13 cellular contexts compared by ENCODE assay signal in genomic region chr15:85621096-85621495, GRCh38.
A peak's percentile ranks its signal among the peaks of the same experiment; 100 is the strongest.
DNase-seq lines count a peak whose midpoint lies in the region; ATAC-seq and TF ChIP-seq lines count a peak whose summit lies in the region.
"Had no signal": no experiment of that assay in that cellular context is flagged by ENCODE, and none has a peak within 500 bp of the region (broad histone marks: within the 10 kb centered on the region; RNA-seq: fewer than 3 reads in every experiment).

No MANE protein-coding gene starts in this region.

- no peaks in the 10 kb centered on the region for H3K79me2 ChIP-seq in PC-3 (ENCODE audit: low read length)

- H3K4me1 ChIP-seq in skeletal muscle tissue (ENCODE audit: control insufficient read depth in 3 of 3, insufficient read depth in 3 of 3, low read length in 3 of 3) (peaks cover 69 to 84% (median 80%) of the 10 kb centered on the region in 3 donors), PC-3 (ENCODE audit: insufficient read depth, low read length) (no peaks in the 10 kb centered on the region)

- H3K9ac ChIP-seq in skeletal muscle tissue (ENCODE audit: low read depth in 1 of 3, low read length in 3 of 3) (peak overlapping the region in 2 of 3 donors; percentile 72 to 80), PC-3 (ENCODE audit: low read length) (no peak overlapping the region)

- no peak overlapping the region for H2AFZ ChIP-seq in PC-3 (ENCODE audit: low read length)

- CTCF ChIA-PET in PC-3 (lab: Charles Lee) = no interaction called here

- H3K27ac Mint-ChIP-seq in CD14-positive monocyte = peak overlapping the region in 4 of 7 donors; percentile 21 to 76 (median 37)

- intact Hi-C loops in CD14-positive monocyte (cut with micrococcal nuclease) = loop anchor here (5.0 to 10.0 kb wide), 2 partner anchors 39 to 136 kb away; no protein-coding TSS in a partner anchor
- intact Hi-C loops in PC-3 (cut with micrococcal nuclease) = no loop called here

- no peak overlapping the region for H3K4me3 Mint-ChIP-seq in CD14-positive monocyte

- H3K4me3 ChIP-seq in WI38 (ENCODE audit: low read depth, low read length) (peak overlapping the region; percentile 55), fibroblast of villous mesenchyme (ENCODE audit: low read depth, low read length) (peak overlapping the region; percentile 60), skeletal muscle tissue (ENCODE audit: low read length in 3 of 3) (peak overlapping the region; percentile 45 to 83 (median 67)), PC-3 (ENCODE audit: low read length) (no peak overlapping the region)
- H3K4me3 ChIP-seq: HAP-1 had no signal

- no peak for ATAC-seq in PC-3
- no peak for ATAC-seq in HG02763 (IDR thresholded peaks at IDR 0.05; ENCODE audit: unreplicated experiment)
- ATAC-seq: Panc1 had no signal

- H3K4me2 ChIP-seq in PC-3 (ENCODE audit: low read length) = no peak overlapping the region

- H3K9me3 ChIP-seq in skeletal muscle tissue (ENCODE audit: control insufficient read depth in 3 of 3, low read length in 3 of 3) (no peaks in the 10 kb centered on the region), PC-3 (ENCODE audit: low read length) (no peaks in the 10 kb centered on the region)
- H3K9me3 ChIP-seq: HAP-1 had no signal

- H3K36me3 ChIP-seq in skeletal muscle tissue (ENCODE audit: control insufficient read depth in 3 of 3, insufficient read depth in 3 of 3, low read length in 3 of 3) = peaks cover 0 to 5% (median 0%) of the 10 kb centered on the region in 3 donors
- H3K36me3 ChIP-seq in PC-3 (ENCODE audit: low read depth, low read length) = 0 out of 2 replicates have a peak, but pooled peaks cover 4% of the 10 kb centered on the region
- H3K36me3 ChIP-seq: HAP-1 had no signal

- peak overlapping the region; percentile 93 for H3K27ac ChIP-seq in skeletal muscle tissue (ENCODE audit: low read depth, low read length)
- no peak overlapping the region for H3K27ac ChIP-seq in PC-3 (ENCODE audit: low read length)
- H3K27ac ChIP-seq: HL-60 had no signal

- peaks cover 26 to 39% of the 10 kb centered on the region in 2 donors for H3K36me3 Mint-ChIP-seq in CD14-positive monocyte

- H3K27me3 ChIP-seq in skeletal muscle tissue (ENCODE audit: control insufficient read depth in 3 of 3, insufficient read depth in 3 of 3, low read length in 3 of 3) (no peaks in the 10 kb centered on the region), PC-3 (ENCODE audit: low read length) (no peaks in the 10 kb centered on the region)

- DNase-seq in CD14-positive monocyte (ENCODE audit: low spot score) (no peak), fibroblast of villous mesenchyme (ENCODE audit: low read depth) (no peak), NCI-H1048 (lab: John Stamatoyannopoulos, UW) (no peak), NCI-H1417 treated with DMSO at 0.1 percent for 48 hours (lab: John Stamatoyannopoulos, UW) (no peak), PC-3 (no peak)
- DNase-seq: NCI-H146, posterior cingulate gyrus had no signal

- no peaks in the 10 kb centered on the region for H4K20me1 ChIP-seq in PC-3 (ENCODE audit: low read length)

- no peaks in the 10 kb centered on the region for H3K9me3 Mint-ChIP-seq in CD14-positive monocyte

- BruUV-seq in PC-3 (replicated peaks; lab: Mats Ljungman, UMichigan) = no TSS peak

- no peaks in the 10 kb centered on the region for H3K9me2 ChIP-seq in PC-3 (replicated peaks; ENCODE audit: low read length)

- H3K27me3 Mint-ChIP-seq in CD14-positive monocyte (ENCODE audit: low read depth in 3 of 3) = no peaks in the 10 kb centered on the region

- no peaks in the 10 kb centered on the region for H3F3A ChIP-seq in PC-3 (ENCODE audit: low read length, unreplicated experiment)

- H3K4me1 Mint-ChIP-seq in CD14-positive monocyte = peaks cover 53% of the 10 kb centered on the region

- TF ChIP-seq CTCF in CD14-positive monocyte (IDR thresholded peaks at IDR 0.05) = no peak
- TF ChIP-seq CTCF in WI38 (IDR thresholded peaks at IDR 0.05; ENCODE audit: low read depth, low read length) = no peak
- TF ChIP-seq CTCF in fibroblast of villous mesenchyme (IDR thresholded peaks at IDR 0.05; ENCODE audit: insufficient read depth, low read depth, low read length) = no peak
- no peak for TF ChIP-seq CTCF in PC-3 (conservative IDR thresholded peaks at IDR 0.05; ENCODE audit: low read depth, low read length)

- POLR2A ChIA-PET in PC-3 (lab: Charles Lee; ENCODE audit: unreplicated experiment) = interaction anchor here (0.6 to 0.7 kb wide), 2 partner anchors 14 to 32 kb away, joined by 3 read pairs; no protein-coding TSS in a partner anchor
